Comparison of ENCODE assay signal across 9 cellular contexts in the genomic region with DNA sequence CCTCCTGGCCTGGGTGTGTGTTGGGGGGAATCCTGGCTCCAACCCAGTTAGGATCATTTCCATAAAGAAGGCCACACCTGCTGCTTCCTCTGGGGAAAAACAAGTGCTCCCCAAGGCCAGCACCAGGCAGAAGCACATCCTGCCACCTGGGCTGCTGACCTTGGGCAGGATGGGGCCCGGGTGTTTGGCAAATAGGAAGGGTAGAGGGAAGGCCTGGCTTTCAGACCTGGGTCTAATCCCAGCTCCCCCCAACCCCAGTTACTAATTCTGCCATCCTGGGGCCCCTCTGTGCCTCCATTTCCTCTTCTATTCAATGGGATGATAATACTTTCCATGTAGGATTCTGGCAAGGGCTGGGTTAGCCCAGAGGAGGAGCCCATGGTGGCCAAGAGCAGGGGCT. TPM values are rescaled to one million over a fixed set of nuclear protein-coding genes. Genes with fewer than 3 reads are reported as not detected.
DNase-seq lines count a peak whose midpoint lies in the region; ATAC-seq, FAIRE-seq and TF ChIP-seq lines count a peak whose summit lies in the region.
"Had no signal": no experiment of that assay in that cellular context is flagged by ENCODE, and none has a peak within 500 bp of the region (broad histone marks: within the 10 kb centered on the region; RNA-seq: fewer than 3 reads in every experiment).

No MANE protein-coding gene starts in this region.

- CTCF ChIA-PET in IMR-90 (lab: Yijun Ruan, JAX), result no interaction called here

- WGBS in IMR-90 (ENCODE audit: extremely low coverage in 2 of 2, insufficient read length in 1 of 2), 2 experiments, result no CpG with 5 or more reads among the region's 1 CpG

- peak overlapping the region; percentile 82 for H4K91ac ChIP-seq in IMR-90 (ENCODE audit: insufficient read depth, low read depth, low read length)

- H2AFZ ChIP-seq in IMR-90 (replicated peaks; ENCODE audit: low read length, poor library complexity), result no peak overlapping the region

- no peak overlapping the region for H3K18ac ChIP-seq in IMR-90 (ENCODE audit: low read depth, low read length)

- FAIRE-seq in D721Med (lab: Jason Lieb, UNC), result no peak

- in situ Hi-C loops in IMR-90 (cut with MboI; ENCODE audit: low sequenced_read_pairs), result no loop called here

- H3K4me1 Mint-ChIP-seq in activated T-cell treated with anti-CD3 and anti-CD28 coated beads, Interleukin-2, amount 50 U/mL, for 24 hours (ENCODE audit: low read depth), result peaks cover 70% of the 10 kb centered on the region
- H3K4me1 Mint-ChIP-seq in dendritic cell treated with granulocyte-macrophage colony-stimulating factor and Interleukin-4, amounts not matched to agents 40 ng/mL and 50 ng/mL, for 4 days (ENCODE audit: low read depth), result peaks cover 62% of the 10 kb centered on the region
- H3K4me1 Mint-ChIP-seq in stimulated activated naive B cell treated with anti-CD40 and anti-IgM and Interleukin-4, amounts not matched to agents 10 μg/mL and 1 μg/mL and 100 μg/mL, for 72 hours, result peaks cover 67 to 95% of the 10 kb centered on the region in 2 donors

- H2AK9ac ChIP-seq in IMR-90 (replicated peaks; ENCODE audit: low read depth, low read length, poor library complexity), result peak overlapping the region; percentile 97

- peaks cover 94% of the 10 kb centered on the region for H3K36me3 Mint-ChIP-seq in activated T-cell treated with anti-CD3 and anti-CD28 coated beads, Interleukin-2, amount 50 U/mL, for 24 hours (ENCODE audit: low read depth)
- peaks cover 7% of the 10 kb centered on the region for H3K36me3 Mint-ChIP-seq in dendritic cell treated with granulocyte-macrophage colony-stimulating factor and Interleukin-4, amounts not matched to agents 40 ng/mL and 50 ng/mL, for 4 days (ENCODE audit: low read depth)
- H3K36me3 Mint-ChIP-seq in stimulated activated naive B cell treated with anti-CD40 and anti-IgM and Interleukin-4, amounts not matched to agents 10 μg/mL and 1 μg/mL and 100 μg/mL, for 72 hours, result peaks cover 68 to 84% of the 10 kb centered on the region in 2 donors

- no peak overlapping the region for H3K27ac ChIP-seq in IMR-90 (ENCODE audit: insufficient read depth, low read length)

- intact Hi-C loops in IMR-90 (cut with micrococcal nuclease), result no loop called here
- intact Hi-C loops in dendritic cell treated with granulocyte-macrophage colony-stimulating factor and Interleukin-4, amounts not matched to agents 40 ng/mL and 50 ng/mL, for 4 days (cut with micrococcal nuclease), result no loop called here

- H3K4ac ChIP-seq in IMR-90 (ENCODE audit: low read depth, low read length), result peak overlapping the region; percentile 87

- peak overlapping the region; percentile 54; the same call in 1 of the 2 replicates for H2AK5ac ChIP-seq in IMR-90 (ENCODE audit: low read depth, low read length)

- H2BK20ac ChIP-seq in IMR-90 (ENCODE audit: low read depth, low read length), result no peak overlapping the region

- POLR2A ChIA-PET in IMR-90 (lab: Charles Lee; ENCODE audit: unreplicated experiment), result no interaction called here

- H3K9ac ChIP-seq in IMR-90 (ENCODE audit: low read depth, low read length), result no peak overlapping the region

- TF ChIP-seq CTCF in IMR-90 (conservative IDR thresholded peaks at IDR 0.05; ENCODE audit: low read depth, low read length) (no peak), D721Med (IDR thresholded peaks at IDR 0.05; ENCODE audit: insufficient read depth, missing control alignments) (no peak)

- H3K4me1 ChIP-seq in IMR-90 (ENCODE audit: control insufficient read depth, insufficient read depth, low read length), result peaks cover 22% of the 10 kb centered on the region

- H4K20me1 ChIP-seq in IMR-90 (ENCODE audit: insufficient read depth, low read length), result no peaks in the 10 kb centered on the region

- H3K4me3 ChIP-seq in IMR-90 (ENCODE audit: insufficient read depth, low read depth, low read length), result no peak overlapping the region

- 0 out of 3 replicates have a peak overlapping the region, but pooled peaks have one; percentile 69 for H2BK15ac ChIP-seq in IMR-90 (ENCODE audit: low read depth, low read length)

- ATAC-seq in IMR-90 (ENCODE audit: low read depth) (no peak), HG02623 (IDR thresholded peaks at IDR 0.05; ENCODE audit: unreplicated experiment) (no peak)
- ATAC-seq in stimulated activated naive B cell treated with anti-CD40 and anti-IgM and Interleukin-4, amounts not matched to agents 10 μg/mL and 1 μg/mL and 100 μg/mL, for 72 hours (replicated peaks), result no peak

- BruUV-seq in IMR-90 (replicated peaks; lab: Mats Ljungman, UMichigan), result no TSS peak

- H3K36me3 ChIP-seq in IMR-90 (ENCODE audit: control insufficient read depth, insufficient read depth, low read length), result no peaks in the 10 kb centered on the region

- H3K9me3 Mint-ChIP-seq in activated T-cell treated with anti-CD3 and anti-CD28 coated beads, Interleukin-2, amount 50 U/mL, for 24 hours, result no peaks in the 10 kb centered on the region
- no peaks in the 10 kb centered on the region for H3K9me3 Mint-ChIP-seq in dendritic cell treated with granulocyte-macrophage colony-stimulating factor and Interleukin-4, amounts not matched to agents 40 ng/mL and 50 ng/mL, for 4 days
- no peaks in the 10 kb centered on the region for H3K9me3 Mint-ChIP-seq in stimulated activated naive B cell treated with anti-CD40 and anti-IgM and Interleukin-4, amounts not matched to agents 10 μg/mL and 1 μg/mL and 100 μg/mL, for 72 hours

- no peak overlapping the region for H3K23ac ChIP-seq in IMR-90 (ENCODE audit: low read depth, low read length)

- no peak for DNase-seq in activated T-cell treated with anti-CD3 and anti-CD28 coated beads, Interleukin-2, amount 50 U/mL, for 24 hours
- DNase-seq in activated T-cell treated with anti-CD3 and anti-CD28 coated beads, Interleukin-2, amount 50 U/mL, for 48 hours, result no peak
- no peak for DNase-seq in IMR-90
- DNase-seq in stimulated activated naive B cell treated with anti-CD40 and anti-IgM and Interleukin-4, amounts not matched to agents 10 μg/mL and 1 μg/mL and 100 μg/mL, for 72 hours, result no peak
- DNase-seq in D721Med (ENCODE audit: insufficient read length, low spot score), result no peak
- no peak for DNase-seq in activated CD4-positive, CD25-positive, alpha-beta regulatory T cell (lab: John Stamatoyannopoulos, UW)
- DNase-seq: GDM1 had no signal

- H2BK120ac ChIP-seq in IMR-90 (ENCODE audit: low read depth, low read length), result peak overlapping the region; percentile 89; the same call in 1 of the 2 replicates

- peaks cover 23% of the 10 kb centered on the region for H3K9me1 ChIP-seq in IMR-90 (ENCODE audit: insufficient read depth, low read length)

- peak overlapping the region; percentile 100 for H3K4me3 Mint-ChIP-seq in activated T-cell treated with anti-CD3 and anti-CD28 coated beads, Interleukin-2, amount 50 U/mL, for 24 hours
- no peak overlapping the region for H3K4me3 Mint-ChIP-seq in dendritic cell treated with granulocyte-macrophage colony-stimulating factor and Interleukin-4, amounts not matched to agents 40 ng/mL and 50 ng/mL, for 4 days
- H3K4me3 Mint-ChIP-seq in stimulated activated naive B cell treated with anti-CD40 and anti-IgM and Interleukin-4, amounts not matched to agents 10 μg/mL and 1 μg/mL and 100 μg/mL, for 72 hours, result peak overlapping the region; percentile 25 to 98

- no peaks in the 10 kb centered on the region for H3K9me3 ChIP-seq in IMR-90 (ENCODE audit: control insufficient read depth, insufficient read depth, low read length)

- TF ChIP-seq RAD21 in IMR-90 (IDR thresholded peaks at IDR 0.05; ENCODE audit: low read length), result no peak

- dilution Hi-C loops in IMR-90 (cut with HindIII; ENCODE audit: low sequenced_read_pairs, unreplicated experiment), result no loop called here

- no peak overlapping the region for H4K5ac ChIP-seq in IMR-90 (ENCODE audit: low read depth, low read length)

- H3K4me2 ChIP-seq in IMR-90 (ENCODE audit: low read depth, low read length), result no peak overlapping the region

- no peak overlapping the region for H3K14ac ChIP-seq in IMR-90 (replicated peaks; ENCODE audit: low read depth, low read length)

- H3K27me3 Mint-ChIP-seq in activated T-cell treated with anti-CD3 and anti-CD28 coated beads, Interleukin-2, amount 50 U/mL, for 24 hours, result no peaks in the 10 kb centered on the region
- H3K27me3 Mint-ChIP-seq in dendritic cell treated with granulocyte-macrophage colony-stimulating factor and Interleukin-4, amounts not matched to agents 40 ng/mL and 50 ng/mL, for 4 days, result no peaks in the 10 kb centered on the region
- H3K27me3 Mint-ChIP-seq in stimulated activated naive B cell treated with anti-CD40 and anti-IgM and Interleukin-4, amounts not matched to agents 10 μg/mL and 1 μg/mL and 100 μg/mL, for 72 hours, result no peaks in the 10 kb centered on the region

- H3K27ac Mint-ChIP-seq in activated T-cell treated with anti-CD3 and anti-CD28 coated beads, Interleukin-2, amount 50 U/mL, for 24 hours, result peak overlapping the region; percentile 100
- peak overlapping the region; percentile 68 for H3K27ac Mint-ChIP-seq in dendritic cell treated with granulocyte-macrophage colony-stimulating factor and Interleukin-4, amounts not matched to agents 40 ng/mL and 50 ng/mL, for 4 days
- peak overlapping the region; percentile 95 for H3K27ac Mint-ChIP-seq in stimulated activated naive B cell treated with anti-CD40 and anti-IgM and Interleukin-4, amounts not matched to agents 10 μg/mL and 1 μg/mL and 100 μg/mL, for 72 hours

- peaks cover 15 to 49% of the 10 kb centered on the region in 2 experiments for H3K79me1 ChIP-seq in IMR-90 (ENCODE audit: low read depth in 1 of 2, low read length in 2 of 2)

- H3K27me3 ChIP-seq in IMR-90 (ENCODE audit: control insufficient read depth, insufficient read depth, low read length), result no peaks in the 10 kb centered on the region

- peak overlapping the region in 1 of 2 experiments; percentile 98; a peak in 3 of 4 replicates for H4K8ac ChIP-seq in IMR-90 (ENCODE audit: low read depth in 2 of 2, low read length in 2 of 2)

- no peak overlapping the region for H2BK5ac ChIP-seq in IMR-90 (ENCODE audit: low read depth, low read length, poor library complexity, severe bottlenecking)

- H3K56ac ChIP-seq in IMR-90 (ENCODE audit: extremely low read depth, insufficient read depth, low read length), result no peak overlapping the region

- no peak for TF ChIP-seq POLR2A in IMR-90 (IDR thresholded peaks at IDR 0.05; ENCODE audit: low read depth, low read length)

TF ChIP-seq in IMR-90, 13 proteins besides CTCF, POLR2A, EP300 and RAD21 (continues in another document):
- no peak for TF ChIP-seq BHLHE40 (IDR thresholded peaks at IDR 0.05; ENCODE audit: low read depth, low read length)

RNA-seq across cellular contexts. Expression of a gene that starts 3.0 kb away (rescaled TPM):
- 5.3 and 9.1 TPM in 2 replicates for total RNA-seq in IMR-90 (2012; rRNA removed)
- polyA plus RNA-seq in IMR-90 (2012; rRNA removed), result 14.9 and 15.8 TPM in 2 replicates
- 6.1 and 7.0 TPM in 2 replicates for polyA plus RNA-seq in IMR-90 (2012; cell fraction: cytosol; rRNA removed)
- polyA plus RNA-seq in IMR-90 (2012; cell fraction: nucleus; rRNA removed; ENCODE audit: low replicate concordance), result 69.7 and 95.5 TPM in 2 replicates

RNA-seq across cellular contexts. Expression of a gene that starts 24.6 kb away (rescaled TPM):
- total RNA-seq in IMR-90 (2012; rRNA removed), result not detected in 2 replicates
- polyA plus RNA-seq in IMR-90 (2012; rRNA removed), result not detected in 2 replicates
- polyA plus RNA-seq in IMR-90 (2012; cell fraction: cytosol; rRNA removed), result not detected in 2 replicates
- polyA plus RNA-seq in IMR-90 (2012; cell fraction: nucleus; rRNA removed; ENCODE audit: low replicate concordance), result 0.07 and 0.18 TPM in 2 replicates

RNA-seq across cellular contexts. Expression of a gene that starts 54.4 kb away (rescaled TPM):
- total RNA-seq in IMR-90 (2012; rRNA removed), result 83.3 and 148 TPM in 2 replicates
- 122 and 130 TPM in 2 replicates for polyA plus RNA-seq in IMR-90 (2012; rRNA removed)
- 188 and 191 TPM in 2 replicates for polyA plus RNA-seq in IMR-90 (2012; cell fraction: cytosol; rRNA removed)
- 154 and 210 TPM in 2 replicates for polyA plus RNA-seq in IMR-90 (2012; cell fraction: nucleus; rRNA removed; ENCODE audit: low replicate concordance)
